In the genomic region with DNA sequence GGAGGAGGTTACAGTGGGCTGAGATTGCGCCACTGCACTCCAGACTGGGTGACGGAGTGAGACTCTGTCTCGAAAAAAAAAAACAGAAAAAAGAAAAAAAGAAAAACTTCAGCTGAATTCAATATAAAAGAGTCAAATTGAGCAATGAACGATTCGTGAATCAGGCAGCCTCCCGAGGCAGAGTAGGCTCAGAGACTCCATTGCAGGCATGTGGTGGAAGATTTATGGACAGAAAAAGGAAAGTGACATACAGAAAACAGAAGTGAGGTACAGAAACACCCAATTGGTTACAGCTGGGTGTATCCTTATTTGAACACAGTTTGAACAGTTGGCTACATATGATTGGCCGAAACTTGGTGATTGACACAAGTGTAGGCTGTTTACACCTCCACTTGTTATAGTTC, we compare ENCODE assay signal across 21 cellular contexts.
"Had no signal": no experiment of that assay in that cellular context is flagged by ENCODE, and none has a peak within 500 bp of the region (broad histone marks: within the 10 kb centered on the region; RNA-seq: fewer than 3 reads in every experiment).

No MANE protein-coding gene starts in this region.

- H3K27me3 ChIP-seq: body of pancreas, neutrophil had no signal

- ATAC-seq: activated CD4-positive, CD25-positive, alpha-beta regulatory T cell treated with anti-CD3 and anti-CD28 coated beads, Interleukin-2, amount 50 U/mL, for 24 hours; body of pancreas; left cardiac atrium; right cardiac atrium; stimulated activated effector memory CD8-positive, alpha-beta T cell treated with anti-CD3 and anti-CD28 coated beads, Interleukin-12 subunit alpha, Interleukin-12 subunit beta, amount 100 ng/mL, for 72 hours had no signal

- H3K4me3 Mint-ChIP-seq: immature natural killer cell; stimulated activated effector memory CD8-positive, alpha-beta T cell treated with anti-CD3 and anti-CD28 coated beads, Interleukin-12 subunit alpha, Interleukin-12 subunit beta, amount 100 ng/mL, for 72 hours had no signal

- H3K9me3 ChIP-seq: body of pancreas, neutrophil, transverse colon had no signal

- H3K4me1 ChIP-seq: body of pancreas, transverse colon had no signal

- H3K9me3 Mint-ChIP-seq: naive B cell; stimulated activated effector memory CD8-positive, alpha-beta T cell treated with anti-CD3 and anti-CD28 coated beads, Interleukin-12 subunit alpha, Interleukin-12 subunit beta, amount 100 ng/mL, for 72 hours had no signal

- H3K27ac ChIP-seq: body of pancreas, epithelial cell of prostate, neutrophil, transverse colon had no signal

- H3K36me3 ChIP-seq: neutrophil, transverse colon had no signal

- FAIRE-seq: small intestine had no signal

- H3K36me3 Mint-ChIP-seq: immature natural killer cell; naive B cell; stimulated activated effector memory CD8-positive, alpha-beta T cell treated with anti-CD3 and anti-CD28 coated beads, Interleukin-12 subunit alpha, Interleukin-12 subunit beta, amount 100 ng/mL, for 72 hours had no signal

- H3K4me3 ChIP-seq: body of pancreas, lung, transverse colon had no signal

- H3K27ac Mint-ChIP-seq: immature natural killer cell; stimulated activated effector memory CD8-positive, alpha-beta T cell treated with anti-CD3 and anti-CD28 coated beads, Interleukin-12 subunit alpha, Interleukin-12 subunit beta, amount 100 ng/mL, for 72 hours had no signal

- H3K4me1 Mint-ChIP-seq: immature natural killer cell; stimulated activated effector memory CD8-positive, alpha-beta T cell treated with anti-CD3 and anti-CD28 coated beads, Interleukin-12 subunit alpha, Interleukin-12 subunit beta, amount 100 ng/mL, for 72 hours had no signal

- DNase-seq: activated CD4-positive, alpha-beta T cell treated with anti-CD3 and anti-CD28 coated beads, Interleukin-2, amount 50 U/mL, for 4 hours; activated naive CD4-positive, alpha-beta T cell treated with anti-CD3 and anti-CD28 coated beads, Interleukin-2, amount 50 U/mL, for 16 hours; activated T-cell treated with anti-CD3 and anti-CD28 coated beads, Interleukin-2, amount 50 U/mL, for 1 hour; amniotic stem cell; body of pancreas; central memory CD4-positive, alpha-beta T cell; cortex of kidney; effector memory CD4-positive, alpha-beta T cell; immature natural killer cell; left cardiac atrium; naive B cell; right cardiac atrium; small intestine; substantia nigra; T-helper 2 cell; transverse colon had no signal
